ENCODE assay signal across 9 cellular contexts in genomic region chr12:104604070-104604994, GRCh38.
DNase-seq lines count a peak whose midpoint lies in the region; ATAC-seq, FAIRE-seq and TF ChIP-seq lines count a peak whose summit lies in the region.
"Had no signal": no experiment of that assay in that cellular context is flagged by ENCODE, and none has a peak within 500 bp of the region (broad histone marks: within the 10 kb centered on the region; RNA-seq: fewer than 3 reads in every experiment).

No MANE protein-coding gene starts in this region.

- H3K27ac ChIP-seq in left ventricle myocardium inferior (replicated peaks) = peak overlapping the region; percentile 79
- H3K27ac ChIP-seq: 22Rv1 had no signal

- H3K4me3 ChIP-seq in left ventricle myocardium inferior (no peak overlapping the region), retinal pigment epithelial cell (ENCODE audit: low read length) (no peak overlapping the region)

- H3K4me1 ChIP-seq in left ventricle myocardium inferior = peaks cover 48% of the 10 kb centered on the region

- TF ChIP-seq CTCF in left ventricle myocardium inferior (IDR thresholded peaks at IDR 0.05; ENCODE audit: borderline replicate concordance) = no peak
- TF ChIP-seq CTCF in retinal pigment epithelial cell (conservative IDR thresholded peaks at IDR 0.05; ENCODE audit: low read depth, low read length) = no peak

- intact Hi-C loops in left ventricle myocardium inferior (cut with micrococcal nuclease) = no loop called here

- no peaks in the 10 kb centered on the region for H3K9me3 Mint-ChIP-seq in activated naive CD4-positive, alpha-beta T cell treated with anti-CD3 and anti-CD28 coated beads, Interleukin-2, amount 50 U/mL, for 72 hours

- peak; percentile 82 for FAIRE-seq in RCC 7860 (lab: Jason Lieb, UNC)

- ATAC-seq in HG03066 (IDR thresholded peaks at IDR 0.05; ENCODE audit: low read depth, unreplicated experiment) = peak; percentile 69
- peak; percentile 78 to 92 for ATAC-seq in activated naive CD4-positive, alpha-beta T cell treated with anti-CD3 and anti-CD28 coated beads, Interleukin-2, amount 50 U/mL, for 72 hours

- no peaks in the 10 kb centered on the region for H3K27me3 ChIP-seq in left ventricle myocardium inferior (ENCODE audit: low read depth)

- peak; percentile 37 for DNase-seq in DMS53 (lab: John Stamatoyannopoulos, UW)
- no peak for DNase-seq in DMS53 treated with DMSO at 0.1 percent for 48 hours (lab: John Stamatoyannopoulos, UW; ENCODE audit: unreplicated experiment)
- peak; percentile 93 for DNase-seq in RCC 7860 (ENCODE audit: low spot score)
- DNase-seq in activated naive CD4-positive, alpha-beta T cell treated with anti-CD3 and anti-CD28 coated beads, Interleukin-2, amount 50 U/mL, for 72 hours (ENCODE audit: low spot score in 2 of 2) = peak; percentile 13 to 63
- peak; percentile 63 for DNase-seq in left ventricle myocardium inferior
- DNase-seq in retinal pigment epithelial cell (ENCODE audit: low read depth) = peak; percentile 81
- DNase-seq in putamen (ENCODE audit: low spot score) = no peak

- peaks cover 0 to 8% of the 10 kb centered on the region in 2 donors for H3K36me3 Mint-ChIP-seq in activated naive CD4-positive, alpha-beta T cell treated with anti-CD3 and anti-CD28 coated beads, Interleukin-2, amount 50 U/mL, for 72 hours

- H3K27ac Mint-ChIP-seq in activated naive CD4-positive, alpha-beta T cell treated with anti-CD3 and anti-CD28 coated beads, Interleukin-2, amount 50 U/mL, for 72 hours = peak overlapping the region; percentile 20 to 76

- H3K36me3 ChIP-seq in left ventricle myocardium inferior = no peaks in the 10 kb centered on the region

- no peaks in the 10 kb centered on the region for H3K9me3 ChIP-seq in left ventricle myocardium inferior (replicated peaks)

Comparison
In these comparisons a context has a peak if more than half of its experiments do, and no peak if none do; other contexts are left out.
1. DNase-seq: peak in DMS53 (single experiment), RCC 7860 (single experiment), activated naive CD4-positive, alpha-beta T cell treated with anti-CD3 and anti-CD28 coated beads, Interleukin-2, amount 50 U/mL, for 72 hours (2 of 2), left ventricle myocardium inferior (single experiment) and retinal pigment epithelial cell (single experiment); none in DMS53 treated with DMSO at 0.1 percent for 48 hours (single experiment) and putamen (single experiment).